In genomic region chr9:109903515-109904138, GRCh38 we compare ENCODE assay signal across 8 cellular contexts.
DNase-seq lines count a peak whose midpoint lies in the region; ATAC-seq lines count a peak whose summit lies in the region.

No MANE protein-coding gene starts in this region.

- H3K27me3 Mint-ChIP-seq in activated naive CD4-positive, alpha-beta T cell treated with anti-CD3 and anti-CD28 coated beads, Interleukin-2, amount 10 ng/mL, durations not matched to agents 7 days and 5 days = no peaks in the 10 kb centered on the region

- no peaks in the 10 kb centered on the region for H3K9me3 Mint-ChIP-seq in activated naive CD4-positive, alpha-beta T cell treated with anti-CD3 and anti-CD28 coated beads, Interleukin-2, amount 10 ng/mL, durations not matched to agents 7 days and 5 days

- H3K27ac Mint-ChIP-seq in activated naive CD4-positive, alpha-beta T cell treated with anti-CD3 and anti-CD28 coated beads, Interleukin-2, amount 10 ng/mL, durations not matched to agents 7 days and 5 days = no peak overlapping the region

- no peak overlapping the region for H3K4me3 Mint-ChIP-seq in activated naive CD4-positive, alpha-beta T cell treated with anti-CD3 and anti-CD28 coated beads, Interleukin-2, amount 10 ng/mL, durations not matched to agents 7 days and 5 days

- peaks cover 19% of the 10 kb centered on the region for H3K4me1 Mint-ChIP-seq in activated naive CD4-positive, alpha-beta T cell treated with anti-CD3 and anti-CD28 coated beads, Interleukin-2, amount 10 ng/mL, durations not matched to agents 7 days and 5 days

- CTCF ChIA-PET in activated naive CD4-positive, alpha-beta T cell treated with anti-CD3 and anti-CD28 coated beads, Interleukin-2, amount 10 ng/mL, durations not matched to agents 7 days and 5 days (lab: Charles Lee) = interaction anchor here (0.6 to 11.0 kb wide), 28 partner anchors 9 to 329 kb away, joined by 3 to 211 read pairs (median 4); no protein-coding TSS in a partner anchor

- ATAC-seq in GM21381 (IDR thresholded peaks at IDR 0.05; ENCODE audit: unreplicated experiment) = no peak

- no peaks in the 10 kb centered on the region for H3K36me3 Mint-ChIP-seq in activated naive CD4-positive, alpha-beta T cell treated with anti-CD3 and anti-CD28 coated beads, Interleukin-2, amount 10 ng/mL, durations not matched to agents 7 days and 5 days

- DNase-seq in NCI-H2081 (lab: John Stamatoyannopoulos, UW) = peak; percentile 66 to 77
- DNase-seq in NCI-H2081 treated with DMSO at 0.1 percent for 48 hours (lab: John Stamatoyannopoulos, UW) = no peak
- peak; percentile 77 for DNase-seq in LHCN-M2 (ENCODE audit: low read depth)
- DNase-seq in SHP77 (lab: John Stamatoyannopoulos, UW) = peak; percentile 61 to 76
- DNase-seq in activated naive CD4-positive, alpha-beta T cell treated with anti-CD3 and anti-CD28 coated beads, Interleukin-2, amount 10 ng/mL, durations not matched to agents 7 days and 5 days = peak; percentile 81
- peak; percentile 78 for DNase-seq in glomerular visceral epithelial cell (ENCODE audit: extremely low spot score)
- peak; percentile 65 for DNase-seq in putamen (ENCODE audit: low spot score)
